ENCODE assay signal across 11 cellular contexts in genomic region chr22:18961632-18962307, GRCh38. TPM values are rescaled to one million over a fixed set of nuclear protein-coding genes. Genes with fewer than 3 reads are reported as not detected.
A peak's percentile ranks its signal among the peaks of the same experiment; 100 is the strongest.
DNase-seq lines count a peak whose midpoint lies in the region; ATAC-seq, FAIRE-seq and TF ChIP-seq lines count a peak whose summit lies in the region.
"Not testable (repeated sequence)": the region's sequence is repeated elsewhere in the genome, so short reads cannot be mapped to it uniquely, and the experiment has no call there.
"Had no signal": no experiment of that assay in that cellular context is flagged by ENCODE, and none has a peak within 500 bp of the region (broad histone marks: within the 10 kb centered on the region; RNA-seq: fewer than 3 reads in every experiment).

No MANE protein-coding gene starts in this region.

- TF ChIP-seq POLR2A in suprapubic skin (IDR thresholded peaks at IDR 0.05) = not testable (repeated sequence)

- H3K36me3 ChIP-seq in kidney (ENCODE audit: control insufficient read depth in 1 of 2, insufficient read depth in 2 of 2, low read length in 2 of 2); suprapubic skin: not testable (repeated sequence)

- intact Hi-C loops in CD14-positive monocyte (cut with micrococcal nuclease) = loop anchor here in 1 of 2 donors (10.0 kb wide), 1 partner anchor 1313 kb away; no protein-coding TSS in a partner anchor
- intact Hi-C loops in kidney (cut with DNase I); natural killer cell (cut with micrococcal nuclease): not testable (repeated sequence)
- intact Hi-C loops in sciatic nerve (cut with DNase I) = loop anchor here (10.0 kb wide), 1 partner anchor 1313 kb away; no protein-coding TSS in a partner anchor

- peak; percentile 12 for ATAC-seq in activated T-helper 17 cell treated with anti-CD3 and anti-CD28 coated beads, Interleukin-2, amount 50 U/mL, for 72 hours (replicated peaks)
- ATAC-seq in central memory CD8-positive, alpha-beta T cell (replicated peaks; ENCODE audit: extremely low read depth, poor library complexity, severe bottlenecking); sciatic nerve: not testable (repeated sequence)
- ATAC-seq in natural killer cell = peak in 1 of 3 donors; percentile 37

- H3K9ac ChIP-seq in kidney (ENCODE audit: low read length in 2 of 2) = not testable (repeated sequence)

- H3K27ac ChIP-seq in kidney (ENCODE audit: low read depth in 2 of 2, low read length in 2 of 2); suprapubic skin: not testable (repeated sequence)

- FAIRE-seq in kidney (lab: Jason Lieb, UNC) = not testable (repeated sequence)

- not testable (repeated sequence) for H3K27me3 Mint-ChIP-seq in CD14-positive monocyte (ENCODE audit: low read depth in 3 of 3); activated T-helper 17 cell treated with anti-CD3 and anti-CD28 coated beads, Interleukin-2, amount 50 U/mL, for 72 hours; natural killer cell (ENCODE audit: low read depth in 2 of 2)
- peaks cover 15% of the 10 kb centered on the region for H3K27me3 Mint-ChIP-seq in central memory CD8-positive, alpha-beta T cell

- not testable (repeated sequence) for H3K4me1 ChIP-seq in kidney (ENCODE audit: control insufficient read depth in 1 of 2, insufficient read depth in 1 of 2, low read depth in 1 of 2, low read length in 2 of 2); suprapubic skin

- TF ChIP-seq EP300 in suprapubic skin (IDR thresholded peaks at IDR 0.05) = not testable (repeated sequence)

- H3K36me3 Mint-ChIP-seq in CD14-positive monocyte; activated T-helper 17 cell treated with anti-CD3 and anti-CD28 coated beads, Interleukin-2, amount 50 U/mL, for 72 hours (ENCODE audit: low read depth); central memory CD8-positive, alpha-beta T cell (ENCODE audit: insufficient read depth); natural killer cell: not testable (repeated sequence)

- H3K9me3 ChIP-seq in kidney (ENCODE audit: control insufficient read depth in 1 of 2, low read length in 2 of 2); suprapubic skin: not testable (repeated sequence)

- not testable (repeated sequence) for TF ChIP-seq CTCF in CD14-positive monocyte (IDR thresholded peaks at IDR 0.05); kidney (IDR thresholded peaks at IDR 0.05; ENCODE audit: borderline replicate concordance, extremely low read depth, insufficient read depth); natural killer cell (IDR thresholded peaks at IDR 0.05); suprapubic skin (IDR thresholded peaks at IDR 0.05)

- H3K27ac Mint-ChIP-seq in CD14-positive monocyte; activated T-helper 17 cell treated with anti-CD3 and anti-CD28 coated beads, Interleukin-2, amount 50 U/mL, for 72 hours: not testable (repeated sequence)
- peak overlapping the region; percentile 16 for H3K27ac Mint-ChIP-seq in central memory CD8-positive, alpha-beta T cell (ENCODE audit: low read depth)
- H3K27ac Mint-ChIP-seq in natural killer cell = peak overlapping the region; percentile 10 to 46

- DNase-seq in CD14-positive monocyte (ENCODE audit: low spot score) (peak; percentile 22), kidney (peak; percentile 46), sciatic nerve (ENCODE audit: low spot score) (peak; percentile 8), suprapubic skin (ENCODE audit: low spot score in 2 of 2) (peak; percentile 51 to 63)
- not testable (repeated sequence) for DNase-seq in central memory CD8-positive, alpha-beta T cell (ENCODE audit: low spot score in 2 of 2); natural killer cell

- not testable (repeated sequence) for H3K4me1 Mint-ChIP-seq in CD14-positive monocyte; activated T-helper 17 cell treated with anti-CD3 and anti-CD28 coated beads, Interleukin-2, amount 50 U/mL, for 72 hours; central memory CD8-positive, alpha-beta T cell
- peaks cover 0 to 10% of the 10 kb centered on the region in 2 donors for H3K4me1 Mint-ChIP-seq in natural killer cell

- H3K4me3 ChIP-seq in kidney (ENCODE audit: low read length in 2 of 2); suprapubic skin: not testable (repeated sequence)

- H3K4me3 Mint-ChIP-seq in CD14-positive monocyte; activated T-helper 17 cell treated with anti-CD3 and anti-CD28 coated beads, Interleukin-2, amount 50 U/mL, for 72 hours; central memory CD8-positive, alpha-beta T cell; natural killer cell: not testable (repeated sequence)

- WGBS in suprapubic skin = 87% methylated on average over 8 of the region's 8 CpGs

- H3K27me3 ChIP-seq in suprapubic skin = not testable (repeated sequence)

- H3K9me3 Mint-ChIP-seq in CD14-positive monocyte; activated T-helper 17 cell treated with anti-CD3 and anti-CD28 coated beads, Interleukin-2, amount 50 U/mL, for 72 hours; central memory CD8-positive, alpha-beta T cell; natural killer cell: not testable (repeated sequence)

RNA-seq across cellular contexts. Expression of gene PRODH, which starts 25.7 kb away (rescaled TPM):
- polyA plus RNA-seq in CD14-positive monocyte (not detected), kidney (ENCODE audit: insufficient read depth, low read depth, low replicate concordance) (8.2 TPM)
- total RNA-seq in activated T-helper 17 cell treated with anti-CD3 and anti-CD28 coated beads, Interleukin-2, amount 50 U/mL, for 72 hours = 1 to 10 TPM in 1 of 2 donors, not detected in 1; 1.1 TPM
- total RNA-seq in kidney (6.7 TPM), natural killer cell (not detected), sciatic nerve (23.5 TPM), suprapubic skin (10 to 100 TPM; 32.9 to 84.2 (median 65.0) TPM)
- total RNA-seq: GM23248, H4, HFFc6 had no signal
- polyA plus RNA-seq: BJ, GM23248 had no signal

RNA-seq across cellular contexts. Expression of gene DGCR6, which starts 55.6 kb away (rescaled TPM):
- polyA plus RNA-seq in CD14-positive monocyte = under 1 TPM; 0.17 to 0.36 TPM
- total RNA-seq in activated T-helper 17 cell treated with anti-CD3 and anti-CD28 coated beads, Interleukin-2, amount 50 U/mL, for 72 hours = under 1 TPM; 0.32 to 0.61 TPM
- total RNA-seq in kidney = 1.7 TPM
- polyA plus RNA-seq in kidney (ENCODE audit: insufficient read depth, low read depth, low replicate concordance) = 3.7 TPM
- total RNA-seq in natural killer cell = 1 to 10 TPM; 5.8 to 8.2 (median 8.1) TPM
- total RNA-seq in sciatic nerve = 2.8 TPM
- 10 to 100 TPM in 1 of 4 donors, 1 to 10 TPM in 3; 4.9 to 11.2 (median 7.2) TPM for total RNA-seq in suprapubic skin
